Comparison of ENCODE assay signal across 24 cellular contexts in the genomic region with DNA sequence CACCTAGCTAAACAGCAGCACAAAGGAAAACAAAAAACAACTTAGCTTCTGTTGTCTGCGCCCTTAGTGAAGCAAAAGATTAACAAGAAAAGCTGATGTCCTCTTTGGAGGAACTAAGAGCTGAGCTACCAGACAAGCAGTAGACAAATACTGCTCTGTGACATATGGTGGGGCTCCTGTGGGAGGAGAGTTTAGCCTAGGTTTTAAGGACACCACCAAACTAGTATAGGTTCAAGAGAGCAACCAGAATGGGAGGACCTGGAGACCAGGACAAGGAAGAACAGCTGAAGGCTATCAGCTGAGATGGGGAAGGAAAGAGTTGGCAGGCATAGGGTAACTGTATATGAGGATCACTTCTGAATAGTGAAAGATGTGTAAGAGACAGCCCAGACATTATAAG. TPM values are rescaled to one million over a fixed set of nuclear protein-coding genes. Genes with fewer than 3 reads are reported as not detected.
DNase-seq lines count a peak whose midpoint lies in the region; ATAC-seq and TF ChIP-seq lines count a peak whose summit lies in the region.
"Had no signal": no experiment of that assay in that cellular context is flagged by ENCODE, and none has a peak within 500 bp of the region (broad histone marks: within the 10 kb centered on the region; RNA-seq: fewer than 3 reads in every experiment).

No MANE protein-coding gene starts in this region.

- H3K27me3 Mint-ChIP-seq in activated naive CD8-positive, alpha-beta T cell = no peaks in the 10 kb centered on the region
- no peaks in the 10 kb centered on the region for H3K27me3 Mint-ChIP-seq in activated naive CD8-positive, alpha-beta T cell treated with anti-CD3 and anti-CD28 coated beads for 36 hours
- no peaks in the 10 kb centered on the region for H3K27me3 Mint-ChIP-seq in Caco-2 (ENCODE audit: insufficient read depth, unreplicated experiment)
- no peaks in the 10 kb centered on the region for H3K27me3 Mint-ChIP-seq in activated T-helper 17 cell treated with anti-CD3 and anti-CD28 coated beads, Interleukin-2, amount 50 U/mL, for 72 hours
- no peaks in the 10 kb centered on the region for H3K27me3 Mint-ChIP-seq in neural progenitor cell (ENCODE audit: insufficient read depth, low read depth)
- H3K27me3 Mint-ChIP-seq: brain; naive thymus-derived CD8-positive, alpha-beta T cell; stimulated activated memory B cell treated with anti-CD40 and anti-IgM and Interleukin-4, amounts not matched to agents 10 μg/mL and 1 μg/mL and 100 μg/mL, for 72 hours; type B pancreatic cell had no signal

- H3F3A ChIP-seq in neural progenitor cell (ENCODE audit: low read depth) (no peaks in the 10 kb centered on the region), MM.1S (ENCODE audit: insufficient read depth, low read length) (no peaks in the 10 kb centered on the region)

- H2AFZ ChIP-seq in neural progenitor cell (replicated peaks) = no peak overlapping the region
- H2AFZ ChIP-seq in MM.1S (ENCODE audit: low read length) = no peak overlapping the region

- H3K4me1 ChIP-seq in Caco-2 = peaks cover 42% of the 10 kb centered on the region
- H3K4me1 ChIP-seq in neural progenitor cell = no peaks in the 10 kb centered on the region
- no peaks in the 10 kb centered on the region for H3K4me1 ChIP-seq in MM.1S (ENCODE audit: low read length)
- H3K4me1 ChIP-seq: BE2C had no signal

- H3K9me3 ChIP-seq in Caco-2 = no peaks in the 10 kb centered on the region
- no peaks in the 10 kb centered on the region for H3K9me3 ChIP-seq in neural progenitor cell (ENCODE audit: low read depth)
- H3K9me3 ChIP-seq in MM.1S (replicated peaks; ENCODE audit: insufficient read depth, low read length) = no peaks in the 10 kb centered on the region
- H3K9me3 ChIP-seq: BE2C, esophagus squamous epithelium, heart right ventricle had no signal

- peak overlapping the region; percentile 14 for H3K27ac Mint-ChIP-seq in activated naive CD8-positive, alpha-beta T cell
- H3K27ac Mint-ChIP-seq in activated naive CD8-positive, alpha-beta T cell treated with anti-CD3 and anti-CD28 coated beads for 36 hours = no peak overlapping the region
- H3K27ac Mint-ChIP-seq in Caco-2 (ENCODE audit: unreplicated experiment) (peak overlapping the region; percentile 40), neural progenitor cell (no peak overlapping the region)
- peak overlapping the region; percentile 33 for H3K27ac Mint-ChIP-seq in activated T-helper 17 cell treated with anti-CD3 and anti-CD28 coated beads, Interleukin-2, amount 50 U/mL, for 72 hours
- H3K27ac Mint-ChIP-seq: stimulated activated memory B cell treated with anti-CD40 and anti-IgM and Interleukin-4, amounts not matched to agents 10 μg/mL and 1 μg/mL and 100 μg/mL, for 72 hours had no signal

- no peak for TF ChIP-seq CTCF in Caco-2 (IDR thresholded peaks at IDR 0.05; ENCODE audit: insufficient read depth in 1 of 2, low read depth in 1 of 2, low read length in 1 of 2, severe bottlenecking in 1 of 2, unreplicated experiment in 1 of 2)
- TF ChIP-seq CTCF in neural progenitor cell (IDR thresholded peaks at IDR 0.05) = no peak
- no peak for TF ChIP-seq CTCF in MM.1S (IDR thresholded peaks at IDR 0.05; ENCODE audit: low read length)

- H4K20me1 ChIP-seq in neural progenitor cell (ENCODE audit: low read depth) (peaks cover 10% of the 10 kb centered on the region), MM.1S (ENCODE audit: insufficient read depth, low read length) (no peaks in the 10 kb centered on the region)

- H3K79me2 ChIP-seq in neural progenitor cell (ENCODE audit: low read depth) (no peaks in the 10 kb centered on the region), MM.1S (ENCODE audit: low read length) (no peaks in the 10 kb centered on the region)

- H3K27ac ChIP-seq in neural progenitor cell (peak overlapping the region; percentile 46), MM.1S (ENCODE audit: low read length) (no peak overlapping the region)
- H3K27ac ChIP-seq: esophagus squamous epithelium, foreskin keratinocyte, heart right ventricle had no signal

- no peaks in the 10 kb centered on the region for H3K9me2 ChIP-seq in MM.1S (replicated peaks; ENCODE audit: insufficient read depth, low read length)

- H3K4me1 Mint-ChIP-seq in activated naive CD8-positive, alpha-beta T cell (ENCODE audit: low read depth) = peaks cover 2% of the 10 kb centered on the region
- H3K4me1 Mint-ChIP-seq in activated naive CD8-positive, alpha-beta T cell treated with anti-CD3 and anti-CD28 coated beads for 36 hours = peaks cover 17% of the 10 kb centered on the region
- H3K4me1 Mint-ChIP-seq in Caco-2 (ENCODE audit: low read depth, unreplicated experiment) (peaks cover 33% of the 10 kb centered on the region), neural progenitor cell (no peaks in the 10 kb centered on the region)
- peaks cover 14% of the 10 kb centered on the region for H3K4me1 Mint-ChIP-seq in activated T-helper 17 cell treated with anti-CD3 and anti-CD28 coated beads, Interleukin-2, amount 50 U/mL, for 72 hours
- H3K4me1 Mint-ChIP-seq: brain; stimulated activated memory B cell treated with anti-CD40 and anti-IgM and Interleukin-4, amounts not matched to agents 10 μg/mL and 1 μg/mL and 100 μg/mL, for 72 hours had no signal

- no peak for DNase-seq in activated naive CD8-positive, alpha-beta T cell treated with anti-CD3 and anti-CD28 coated beads for 36 hours
- DNase-seq in Caco-2 (no peak), neural progenitor cell (ENCODE audit: low spot score) (peak; percentile 43), MM.1S (no peak), D341Med (ENCODE audit: low spot score) (no peak)
- DNase-seq: amniotic stem cell; BE2C; esophagus squamous epithelium; foreskin keratinocyte; heart right ventricle; midbrain; naive thymus-derived CD8-positive, alpha-beta T cell; NCI-H146; NCI-H2107; NCI-H748 treated with DMSO at 0.1 percent for 48 hours; occipital lobe; SIG-M5 had no signal

- no TSS peak for BruUV-seq in Caco-2 (replicated peaks; lab: Mats Ljungman, UMichigan)

- H3K4me3 ChIP-seq in Caco-2 (ENCODE audit: low read depth, low read length) (no peak overlapping the region), neural progenitor cell (no peak overlapping the region), MM.1S (ENCODE audit: low read length) (no peak overlapping the region)
- H3K4me3 ChIP-seq: esophagus squamous epithelium, heart right ventricle had no signal

- no peak overlapping the region for H3K9ac ChIP-seq in neural progenitor cell
- no peak overlapping the region for H3K9ac ChIP-seq in MM.1S (ENCODE audit: low read length)

- H3K4me2 ChIP-seq in neural progenitor cell = peak overlapping the region; percentile 3
- no peak overlapping the region for H3K4me2 ChIP-seq in MM.1S (ENCODE audit: low read depth, low read length)

- no peak for ATAC-seq in activated T-helper 17 cell treated with anti-CD3 and anti-CD28 coated beads, Interleukin-2, amount 50 U/mL, for 72 hours (replicated peaks)
- ATAC-seq in activated CD4-positive, CD25-positive, alpha-beta regulatory T cell treated with anti-CD3 and anti-CD28 coated beads, Interleukin-2, amount 50 U/mL, for 24 hours = no peak
- ATAC-seq: HCT116; naive thymus-derived CD8-positive, alpha-beta T cell; stimulated activated memory B cell treated with anti-CD40 and anti-IgM and Interleukin-4, amounts not matched to agents 10 μg/mL and 1 μg/mL and 100 μg/mL, for 72 hours had no signal

- POLR2A ChIA-PET in Caco-2 (lab: Charles Lee) = interaction anchor here (0.7 kb wide), 1 partner anchor 25 kb away, joined by 3 read pairs; no protein-coding TSS in a partner anchor

- H3K36me3 ChIP-seq in Caco-2 (ENCODE audit: control insufficient read depth, insufficient read depth, low read length) (peaks cover 3% of the 10 kb centered on the region), neural progenitor cell (peaks cover 6% of the 10 kb centered on the region), MM.1S (replicated peaks; ENCODE audit: insufficient read depth, low read length) (no peaks in the 10 kb centered on the region)

- CTCF ChIA-PET in Caco-2 (lab: Charles Lee) = interaction anchor here (2.2 kb wide), 1 partner anchor 10 kb away, joined by 7 read pairs; no protein-coding TSS in a partner anchor

- H3K9me3 Mint-ChIP-seq in activated naive CD8-positive, alpha-beta T cell (ENCODE audit: low read depth) = no peaks in the 10 kb centered on the region
- no peaks in the 10 kb centered on the region for H3K9me3 Mint-ChIP-seq in activated naive CD8-positive, alpha-beta T cell treated with anti-CD3 and anti-CD28 coated beads for 36 hours
- H3K9me3 Mint-ChIP-seq in Caco-2 (ENCODE audit: unreplicated experiment) (no peaks in the 10 kb centered on the region), neural progenitor cell (no peaks in the 10 kb centered on the region)
- H3K9me3 Mint-ChIP-seq in activated T-helper 17 cell treated with anti-CD3 and anti-CD28 coated beads, Interleukin-2, amount 50 U/mL, for 72 hours = no peaks in the 10 kb centered on the region
- H3K9me3 Mint-ChIP-seq: brain; naive thymus-derived CD8-positive, alpha-beta T cell; stimulated activated memory B cell treated with anti-CD40 and anti-IgM and Interleukin-4, amounts not matched to agents 10 μg/mL and 1 μg/mL and 100 μg/mL, for 72 hours; type B pancreatic cell had no signal

- intact Hi-C loops in Caco-2 (cut with micrococcal nuclease; ENCODE audit: unreplicated experiment) = loop anchor here (1.0 kb wide), 3 partner anchors 17 to 77 kb away; no protein-coding TSS in a partner anchor

- no peak overlapping the region for H3K4me3 Mint-ChIP-seq in activated naive CD8-positive, alpha-beta T cell
- H3K4me3 Mint-ChIP-seq in activated naive CD8-positive, alpha-beta T cell treated with anti-CD3 and anti-CD28 coated beads for 36 hours = no peak overlapping the region
- H3K4me3 Mint-ChIP-seq in Caco-2 (ENCODE audit: unreplicated experiment) (peak overlapping the region; percentile 24), neural progenitor cell (no peak overlapping the region)
- H3K4me3 Mint-ChIP-seq in activated T-helper 17 cell treated with anti-CD3 and anti-CD28 coated beads, Interleukin-2, amount 50 U/mL, for 72 hours = no peak overlapping the region
- H3K4me3 Mint-ChIP-seq: brain; naive thymus-derived CD8-positive, alpha-beta T cell; stimulated activated memory B cell treated with anti-CD40 and anti-IgM and Interleukin-4, amounts not matched to agents 10 μg/mL and 1 μg/mL and 100 μg/mL, for 72 hours; type B pancreatic cell had no signal

- no peaks in the 10 kb centered on the region for H3K27me3 ChIP-seq in Caco-2 (replicated peaks; ENCODE audit: control insufficient read depth, insufficient read depth, low read length)
- no peaks in the 10 kb centered on the region for H3K27me3 ChIP-seq in neural progenitor cell
- no peaks in the 10 kb centered on the region for H3K27me3 ChIP-seq in MM.1S (replicated peaks; ENCODE audit: insufficient read depth, low read length)
- H3K27me3 ChIP-seq: BE2C, esophagus squamous epithelium, foreskin keratinocyte, heart right ventricle had no signal

- H3K36me3 Mint-ChIP-seq in activated naive CD8-positive, alpha-beta T cell = peaks cover 6% of the 10 kb centered on the region
- H3K36me3 Mint-ChIP-seq in activated naive CD8-positive, alpha-beta T cell treated with anti-CD3 and anti-CD28 coated beads for 36 hours = peaks cover 20% of the 10 kb centered on the region
- H3K36me3 Mint-ChIP-seq in Caco-2 (ENCODE audit: insufficient read depth, unreplicated experiment) = peaks cover 67% of the 10 kb centered on the region
- peaks cover 100% of the 10 kb centered on the region for H3K36me3 Mint-ChIP-seq in activated T-helper 17 cell treated with anti-CD3 and anti-CD28 coated beads, Interleukin-2, amount 50 U/mL, for 72 hours (ENCODE audit: low read depth)
- peaks cover 11% of the 10 kb centered on the region for H3K36me3 Mint-ChIP-seq in neural progenitor cell

RNA-seq across cellular contexts. Expression of a gene that starts 27.3 kb away (rescaled TPM):
- total RNA-seq in activated naive CD8-positive, alpha-beta T cell treated with anti-CD3 and anti-CD28 coated beads for 36 hours = 10 to 100 TPM; 71.4 to 72.5 TPM
- total RNA-seq in Caco-2 (2022) (72.7 and 74.3 TPM in 2 replicates), neural progenitor cell (ENCODE audit: low replicate concordance) (31.0 and 32.7 TPM in 2 replicates)
- 10 to 100 TPM; 50.4 to 87.8 TPM for total RNA-seq in activated T-helper 17 cell treated with anti-CD3 and anti-CD28 coated beads, Interleukin-2, amount 50 U/mL, for 72 hours

RNA-seq across cellular contexts. Expression of a gene that starts 51.6 kb away (rescaled TPM):
- total RNA-seq in activated naive CD8-positive, alpha-beta T cell treated with anti-CD3 and anti-CD28 coated beads for 36 hours = 1 to 10 TPM; 3.8 to 3.9 TPM
- 2.8 and 2.9 TPM in 2 replicates for total RNA-seq in Caco-2 (2022)
- 1 to 10 TPM; 3.3 to 4.1 TPM for total RNA-seq in activated T-helper 17 cell treated with anti-CD3 and anti-CD28 coated beads, Interleukin-2, amount 50 U/mL, for 72 hours
- 5.0 and 6.2 TPM in 2 replicates for total RNA-seq in neural progenitor cell (ENCODE audit: low replicate concordance)

Comparison
In these comparisons a context has a peak if more than half of its experiments do, and no peak if none do; other contexts are left out.
1. H3K27ac Mint-ChIP-seq: peak in activated naive CD8-positive, alpha-beta T cell (single experiment), Caco-2 (single experiment) and activated T-helper 17 cell treated with anti-CD3 and anti-CD28 coated beads, Interleukin-2, amount 50 U/mL, for 72 hours (single experiment); none in activated naive CD8-positive, alpha-beta T cell treated with anti-CD3 and anti-CD28 coated beads for 36 hours (single experiment) and neural progenitor cell (single experiment).